In genomic region chr22:17977371-17977770, GRCh38 we compare ENCODE assay signal across 25 cellular contexts. TPM values are rescaled to one million over a fixed set of nuclear protein-coding genes. Genes with fewer than 3 reads are reported as not detected.
DNase-seq lines count a peak whose midpoint lies in the region; ATAC-seq, FAIRE-seq and TF ChIP-seq lines count a peak whose summit lies in the region.
"Had no signal": no experiment of that assay in that cellular context is flagged by ENCODE, and none has a peak within 500 bp of the region (broad histone marks: within the 10 kb centered on the region; RNA-seq: fewer than 3 reads in every experiment).

No MANE protein-coding gene starts in this region.

- intact Hi-C loops in HepG2 (cut with micrococcal nuclease; ENCODE audit: unreplicated experiment): no loop called here
- intact Hi-C loops in right lobe of liver (cut with DNase I): no loop called here
- intact Hi-C loops in naive thymus-derived CD4-positive, alpha-beta T cell (cut with micrococcal nuclease): no loop called here

- H3K27me3 ChIP-seq in HepG2 (ENCODE audit: control insufficient read depth in 1 of 2, insufficient read depth in 2 of 2, low read length in 2 of 2) (no peaks in the 10 kb centered on the region), right lobe of liver (no peaks in the 10 kb centered on the region), Karpas-422 (ENCODE audit: low read length) (no peaks in the 10 kb centered on the region)
- no peaks in the 10 kb centered on the region for H3K27me3 ChIP-seq in naive thymus-derived CD4-positive, alpha-beta T cell (ENCODE audit: control insufficient read depth in 2 of 2, insufficient read depth in 2 of 2, low read length in 2 of 2)

- H3K9ac ChIP-seq in HepG2 (ENCODE audit: insufficient read depth, low read depth, low read length) (no peak overlapping the region), Karpas-422 (ENCODE audit: low read length) (no peak overlapping the region)

- peaks cover 8% of the 10 kb centered on the region for H3K36me3 Mint-ChIP-seq in memory B cell
- H3K36me3 Mint-ChIP-seq in stimulated activated naive B cell treated with anti-CD40 and anti-IgM and Interleukin-4, amounts not matched to agents 10 μg/mL and 1 μg/mL and 100 μg/mL, for 72 hours: peaks cover 26 to 35% of the 10 kb centered on the region in 2 donors
- H3K36me3 Mint-ChIP-seq in naive thymus-derived CD4-positive, alpha-beta T cell: peaks cover 0 to 10% (median 0%) of the 10 kb centered on the region in 5 donors

- H3K27me3 Mint-ChIP-seq in memory B cell: no peaks in the 10 kb centered on the region
- no peaks in the 10 kb centered on the region for H3K27me3 Mint-ChIP-seq in stimulated activated naive B cell treated with anti-CD40 and anti-IgM and Interleukin-4, amounts not matched to agents 10 μg/mL and 1 μg/mL and 100 μg/mL, for 72 hours
- H3K27me3 Mint-ChIP-seq in naive thymus-derived CD4-positive, alpha-beta T cell: peaks cover 0 to 4% (median 0%) of the 10 kb centered on the region in 5 donors
- H3K27me3 Mint-ChIP-seq: CD4-positive, alpha-beta memory T cell had no signal

- TF ChIP-seq CTCF in HepG2 (CRISPR knock-in tag; IDR thresholded peaks at IDR 0.05): no peak
- TF ChIP-seq CTCF in right lobe of liver (IDR thresholded peaks at IDR 0.05): no peak

- TF ChIP-seq POLR2A in HepG2 (IDR thresholded peaks at IDR 0.05; ENCODE audit: insufficient read depth in 1 of 2, low read depth in 2 of 2, low read length in 2 of 2) (no peak), right lobe of liver (IDR thresholded peaks at IDR 0.05) (no peak)

- no peak overlapping the region for H3K4me3 Mint-ChIP-seq in memory B cell
- peak overlapping the region in 1 of 2 donors; percentile 11 for H3K4me3 Mint-ChIP-seq in stimulated activated naive B cell treated with anti-CD40 and anti-IgM and Interleukin-4, amounts not matched to agents 10 μg/mL and 1 μg/mL and 100 μg/mL, for 72 hours
- H3K4me3 Mint-ChIP-seq in naive thymus-derived CD4-positive, alpha-beta T cell: no peak overlapping the region
- H3K4me3 Mint-ChIP-seq: CD4-positive, alpha-beta memory T cell; GM23338; H9; HFFc6 had no signal

- no peak overlapping the region for H2AFZ ChIP-seq in HepG2 (ENCODE audit: low read length)
- no peak overlapping the region for H2AFZ ChIP-seq in Karpas-422 (ENCODE audit: low read length)
- H2AFZ ChIP-seq: GM23338 had no signal

- H3K36me3 ChIP-seq in HepG2 (replicated peaks in 1 of 2; ENCODE audit: control insufficient read depth in 1 of 2, insufficient read depth in 2 of 2, low read length in 2 of 2) (no peaks in the 10 kb centered on the region), right lobe of liver (no peaks in the 10 kb centered on the region), Karpas-422 (ENCODE audit: insufficient read depth, low read length) (peaks cover 6% of the 10 kb centered on the region; the same call in 1 of the 2 replicates)
- no peaks in the 10 kb centered on the region for H3K36me3 ChIP-seq in naive thymus-derived CD4-positive, alpha-beta T cell (ENCODE audit: control insufficient read depth in 2 of 3, insufficient read depth in 3 of 3, low read length in 3 of 3)

- POLR2A ChIA-PET in HepG2 (lab: Yijun Ruan, JAX): no interaction called here
- POLR2A ChIA-PET in naive thymus-derived CD4-positive, alpha-beta T cell (lab: Charles Lee): no interaction called here

- H3K4me1 Mint-ChIP-seq in memory B cell: peaks cover 46% of the 10 kb centered on the region
- peaks cover 57 to 87% of the 10 kb centered on the region in 2 donors for H3K4me1 Mint-ChIP-seq in stimulated activated naive B cell treated with anti-CD40 and anti-IgM and Interleukin-4, amounts not matched to agents 10 μg/mL and 1 μg/mL and 100 μg/mL, for 72 hours
- peaks cover 10 to 31% (median 19%) of the 10 kb centered on the region in 7 donors for H3K4me1 Mint-ChIP-seq in naive thymus-derived CD4-positive, alpha-beta T cell

- no peak for ATAC-seq in HepG2
- ATAC-seq in right lobe of liver: no peak
- no peak for ATAC-seq in memory B cell (ENCODE audit: low read depth)
- no peak for ATAC-seq in stimulated activated naive B cell treated with anti-CD40 and anti-IgM and Interleukin-4, amounts not matched to agents 10 μg/mL and 1 μg/mL and 100 μg/mL, for 72 hours (replicated peaks)
- no peak for ATAC-seq in naive thymus-derived CD4-positive, alpha-beta T cell
- ATAC-seq: A549, GM12878, GM23338, HCT116 had no signal

- no peak for TF ChIP-seq RAD21 in HepG2 (CRISPR knock-in tag; IDR thresholded peaks at IDR 0.05)

- FAIRE-seq in HepG2 (lab: Jason Lieb, UNC): no peak
- FAIRE-seq: A549, G401.6, GM12878, GM19239 had no signal

- peak overlapping the region; percentile 75 for H3K27ac Mint-ChIP-seq in memory B cell
- H3K27ac Mint-ChIP-seq in stimulated activated naive B cell treated with anti-CD40 and anti-IgM and Interleukin-4, amounts not matched to agents 10 μg/mL and 1 μg/mL and 100 μg/mL, for 72 hours: peak overlapping the region; percentile 88
- H3K27ac Mint-ChIP-seq in naive thymus-derived CD4-positive, alpha-beta T cell: no peak overlapping the region
- H3K27ac Mint-ChIP-seq: GM23338, H9, HFFc6 had no signal

- no peak overlapping the region for H3K4me3 ChIP-seq in HepG2 (replicated peaks in 1 of 3; ENCODE audit: insufficient read depth in 1 of 3, low read depth in 2 of 3, low read length in 3 of 3)
- H3K4me3 ChIP-seq in right lobe of liver: no peak overlapping the region
- H3K4me3 ChIP-seq in Karpas-422 (ENCODE audit: low read length): no peak overlapping the region
- no peak overlapping the region for H3K4me3 ChIP-seq in naive thymus-derived CD4-positive, alpha-beta T cell (ENCODE audit: low read length)
- H3K4me3 ChIP-seq: A549, GM12878, GM23338 had no signal

- CTCF ChIA-PET in HepG2 (lab: Yijun Ruan, JAX; ENCODE audit: low intra/inter-chr PET ratio, low total read pairs): no interaction called here
- CTCF ChIA-PET in naive thymus-derived CD4-positive, alpha-beta T cell (lab: Charles Lee): no interaction called here

- H4K20me1 ChIP-seq in HepG2 (ENCODE audit: insufficient read depth, low read length) (no peaks in the 10 kb centered on the region), Karpas-422 (ENCODE audit: insufficient read depth, low read depth, low read length) (peaks cover 36% of the 10 kb centered on the region)

- WGBS in HepG2 (ENCODE audit: low lambda C conversion rate): 99% methylated on average over 2 of the region's 2 CpGs
- 100% methylated on average over 2 of the region's 2 CpGs for WGBS in right lobe of liver (ENCODE audit: insufficient coverage, low coverage, low lambda C conversion rate, missing lambda C conversion rate)

- H3K79me2 ChIP-seq in HepG2 (ENCODE audit: insufficient read depth, low read length) (peaks cover 72% of the 10 kb centered on the region), Karpas-422 (ENCODE audit: low read length) (peaks cover 98% of the 10 kb centered on the region)

- TF ChIP-seq EP300 in HepG2 (IDR thresholded peaks at IDR 0.05; ENCODE audit: low read depth in 2 of 2, low read length in 2 of 2) (no peak), HepG2 (CRISPR knock-in tag; IDR thresholded peaks at IDR 0.05; ENCODE audit: borderline replicate concordance) (no peak)

- no peak for DNase-seq in HepG2 (ENCODE audit: low spot score)
- DNase-seq in right lobe of liver: no peak
- DNase-seq in Karpas-422: no peak
- no peak for DNase-seq in memory B cell (ENCODE audit: low spot score in 2 of 2)
- no peak for DNase-seq in stimulated activated naive B cell treated with anti-CD40 and anti-IgM and Interleukin-4, amounts not matched to agents 10 μg/mL and 1 μg/mL and 100 μg/mL, for 72 hours
- no peak for DNase-seq in stimulated activated CD4-positive, alpha-beta T cell treated with anti-CD3 and anti-CD28 coated beads, Interleukin-1b, Interleukin-23, amount 100 ng/mL, for 48 hours
- no peak for DNase-seq in naive thymus-derived CD4-positive, alpha-beta T cell
- no peak for DNase-seq in GM03348 (ENCODE audit: low spot score)
- DNase-seq: 8988T; ACHN; AML-193; C1 segment of cervical spinal cord; Calu3; CD4-positive, alpha-beta memory T cell; COR-L47; DMS153; DND-41; H9; HFFc6 had no signal

- H3K27ac ChIP-seq in HepG2 (ENCODE audit: extremely low read length, insufficient read depth, low read length) (no peak overlapping the region), right lobe of liver (no peak overlapping the region), Karpas-422 (ENCODE audit: low read length) (peak overlapping the region; percentile 39; the same call in 1 of the 2 replicates)
- H3K27ac ChIP-seq in naive thymus-derived CD4-positive, alpha-beta T cell (ENCODE audit: low read depth, low read length): no peak overlapping the region
- H3K27ac ChIP-seq: A549 had no signal

- no peaks in the 10 kb centered on the region for H3K9me2 ChIP-seq in Karpas-422 (replicated peaks; ENCODE audit: insufficient read depth, low read length)

- H3K9me3 Mint-ChIP-seq in memory B cell: peaks cover 1% of the 10 kb centered on the region
- peaks cover 2 to 6% of the 10 kb centered on the region in 2 donors for H3K9me3 Mint-ChIP-seq in stimulated activated naive B cell treated with anti-CD40 and anti-IgM and Interleukin-4, amounts not matched to agents 10 μg/mL and 1 μg/mL and 100 μg/mL, for 72 hours
- H3K9me3 Mint-ChIP-seq in naive thymus-derived CD4-positive, alpha-beta T cell: peaks cover 0 to 1% (median 0%) of the 10 kb centered on the region in 11 donors
- H3K9me3 Mint-ChIP-seq: CD4-positive, alpha-beta memory T cell; GM23338; HFFc6 had no signal

- H3K4me1 ChIP-seq in HepG2 (ENCODE audit: insufficient read depth, low read length): peaks cover 41% of the 10 kb centered on the region
- peaks cover 0 to 23% (median 14%) of the 10 kb centered on the region in 4 donors for H3K4me1 ChIP-seq in right lobe of liver
- H3K4me1 ChIP-seq in Karpas-422 (ENCODE audit: low read length): peaks cover 67% of the 10 kb centered on the region
- H3K4me1 ChIP-seq in naive thymus-derived CD4-positive, alpha-beta T cell (ENCODE audit: control insufficient read depth in 2 of 2, insufficient read depth in 2 of 2, low read length in 2 of 2): peaks cover 10 to 16% of the 10 kb centered on the region in 2 donors

- H3K9me3 ChIP-seq in HepG2 (ENCODE audit: low read length) (no peaks in the 10 kb centered on the region), right lobe of liver (no peaks in the 10 kb centered on the region), Karpas-422 (ENCODE audit: low read length) (no peaks in the 10 kb centered on the region)
- H3K9me3 ChIP-seq in naive thymus-derived CD4-positive, alpha-beta T cell (ENCODE audit: control insufficient read depth in 2 of 3, low read length in 3 of 3): no peaks in the 10 kb centered on the region
- H3K9me3 ChIP-seq: A549 had no signal

- H3K4me2 ChIP-seq in HepG2 (ENCODE audit: low read depth, low read length) (no peak overlapping the region), Karpas-422 (ENCODE audit: low read depth, low read length, poor library complexity, severe bottlenecking) (no peak overlapping the region)
- H3K4me2 ChIP-seq: A549, GM23338 had no signal

- BruUV-seq in HepG2 (replicated peaks; lab: Mats Ljungman, UMichigan): no TSS peak

- in situ Hi-C loops in HepG2 (cut with HindIII; ENCODE audit: extremely low pct_ligation_motif_present, low pct_unique_long_range_greater_than_20kb): no loop called here

RNA-seq across cellular contexts. Expression of gene MICAL3, which starts 47.0 kb away (rescaled TPM):
- 9.5 and 12.5 TPM in 2 replicates for total RNA-seq in HepG2 (2016; rRNA removed; fragmentation: Illumina TruSeq; extraction: Trizol)
- 2.6 and 2.9 TPM in 2 replicates for total RNA-seq in HepG2 (2016; cell fraction: cytosol; rRNA removed; fragmentation: Illumina TruSeq; extraction: Trizol; ENCODE audit: low read depth)
- 8.6 and 11.9 TPM in 2 replicates for total RNA-seq in HepG2 (2016; cell fraction: insoluble cytoplasmic fraction; rRNA removed; fragmentation: Illumina TruSeq; extraction: Trizol)
- 4.2 and 6.1 TPM in 2 replicates for total RNA-seq in HepG2 (2016; cell fraction: membrane; rRNA removed; fragmentation: Illumina TruSeq; extraction: Trizol)
- total RNA-seq in HepG2 (2016; cell fraction: nucleus; rRNA removed; fragmentation: Illumina TruSeq; extraction: Trizol): 31.3 and 35.0 TPM in 2 replicates
- polyA plus RNA-seq in HepG2 (2011; rRNA removed): 5.3 and 5.6 TPM in 2 replicates
- polyA plus RNA-seq in HepG2 (2011; cell fraction: cytosol; rRNA removed): 2.5 and 3.1 TPM in 2 replicates
- 32.9 and 43.0 TPM in 2 replicates for polyA plus RNA-seq in HepG2 (2011; cell fraction: nucleus; rRNA removed)
- polyA plus RNA-seq in HepG2 (2012): 9.2 and 10.8 TPM in 2 replicates
- polyA plus RNA-seq in HepG2 (2016; cell fraction: cytosol; fragmentation: Illumina TruSeq; extraction: Trizol; ENCODE audit: low read depth): 0.59 and 1.1 TPM in 2 replicates
- 3.5 and 3.6 TPM in 2 replicates for polyA plus RNA-seq in HepG2 (2016; cell fraction: insoluble cytoplasmic fraction; fragmentation: Illumina TruSeq; extraction: Trizol; ENCODE audit: low read depth)
- polyA plus RNA-seq in HepG2 (2016; cell fraction: membrane; fragmentation: Illumina TruSeq; extraction: Trizol; ENCODE audit: low read depth): 0.53 and 1.1 TPM in 2 replicates
- polyA plus RNA-seq in HepG2 (2016; cell fraction: nucleus; fragmentation: Illumina TruSeq; extraction: Trizol; ENCODE audit: insufficient read depth, low read depth): 34.4 and 36.4 TPM in 2 replicates
- 12.7 and 28.5 TPM in 2 replicates for polyA minus RNA-seq in HepG2 (2011; rRNA and poly(A)+ RNA removed; ENCODE audit: low replicate concordance)
- 3.7 and 4.4 TPM in 2 replicates for polyA minus RNA-seq in HepG2 (2011; cell fraction: cytosol; rRNA and poly(A)+ RNA removed)
- 28.5 and 33.0 TPM in 2 replicates for polyA minus RNA-seq in HepG2 (2011; cell fraction: nucleus; rRNA and poly(A)+ RNA removed)
- total RNA-seq in right lobe of liver: 10 to 100 TPM; 31.5 to 61.8 (median 48.2) TPM
- total RNA-seq in Karpas-422 (2014; rRNA removed; shearing (Covaris generic); ENCODE audit: low replicate concordance): 54.9 and 64.1 TPM in 2 replicates
- 10 to 100 TPM; 10.0 to 43.9 (median 17.1) TPM for total RNA-seq in naive thymus-derived CD4-positive, alpha-beta T cell
- polyA plus RNA-seq in naive thymus-derived CD4-positive, alpha-beta T cell: under 1 TPM; 0.28 to 0.68 TPM

Comparison
In these comparisons a context has a peak if more than half of its experiments do, and no peak if none do; other contexts are left out.
1. H3K27ac Mint-ChIP-seq: peak in memory B cell (single experiment) and stimulated activated naive B cell treated with anti-CD40 and anti-IgM and Interleukin-4, amounts not matched to agents 10 μg/mL and 1 μg/mL and 100 μg/mL, for 72 hours (single experiment); none in naive thymus-derived CD4-positive, alpha-beta T cell (0 of 9).